Comparison of ENCODE assay signal across 16 cellular contexts in genomic region chr3:99551520-99551919, GRCh38.
DNase-seq lines count a peak whose midpoint lies in the region; ATAC-seq and TF ChIP-seq lines count a peak whose summit lies in the region.
"Had no signal": no experiment of that assay in that cellular context is flagged by ENCODE, and none has a peak within 500 bp of the region (broad histone marks: within the 10 kb centered on the region; RNA-seq: fewer than 3 reads in every experiment).

No MANE protein-coding gene starts in this region.

- H3K79me2 ChIP-seq in Loucy (ENCODE audit: insufficient read depth, low read length) = no peaks in the 10 kb centered on the region
- H3K79me2 ChIP-seq: parathyroid adenoma had no signal

- no peak for DNase-seq in heart right ventricle
- DNase-seq in Right ventricle myocardium inferior (ENCODE audit: missing footprints) = no peak
- no peak for DNase-seq in cardiac fibroblast (ENCODE audit: low read depth in 2 of 2)
- DNase-seq in sciatic nerve (ENCODE audit: low spot score) = no peak
- DNase-seq in LoVo (ENCODE audit: low spot score) = no peak
- no peak for DNase-seq in mesothelial cell of epicardium (ENCODE audit: low spot score in 2 of 2, unreplicated experiment in 2 of 2)
- no peak for DNase-seq in activated CD4-positive, alpha-beta memory T cell treated with anti-CD3 and anti-CD28 coated beads, Interleukin-2, amount 10 ng/mL, durations not matched to agents 7 days and 5 days
- DNase-seq: activated naive CD4-positive, alpha-beta T cell; DMS153; kidney glomerular epithelial cell; NCI-H2107; NK-92 treated with Interleukin-12 subunit alpha and Interleukin-12 subunit beta, amount 100 ng/mL, for 24 hours had no signal

- H3K36me3 ChIP-seq in heart right ventricle = no peaks in the 10 kb centered on the region
- no peaks in the 10 kb centered on the region for H3K36me3 ChIP-seq in Loucy (ENCODE audit: insufficient read depth, low read length)
- H3K36me3 ChIP-seq: cardiac muscle cell had no signal

- H3K36me3 Mint-ChIP-seq in mesothelial cell of epicardium = no peaks in the 10 kb centered on the region
- H3K36me3 Mint-ChIP-seq in activated CD4-positive, alpha-beta memory T cell treated with anti-CD3 and anti-CD28 coated beads, Interleukin-2, amount 10 ng/mL, durations not matched to agents 7 days and 5 days (ENCODE audit: low read depth) = no peaks in the 10 kb centered on the region

- peak overlapping the region in 6 of 10 donors; percentile 10 to 77 (median 56) for H3K27ac ChIP-seq in heart right ventricle
- H3K27ac ChIP-seq: cardiac muscle cell, KMS-11, parathyroid adenoma had no signal

- CTCF ChIA-PET in activated CD4-positive, alpha-beta memory T cell treated with anti-CD3 and anti-CD28 coated beads, Interleukin-2, amount 10 ng/mL, durations not matched to agents 7 days and 5 days (lab: Charles Lee) = no interaction called here

- no peak overlapping the region for H3K4me2 ChIP-seq in Loucy (ENCODE audit: low read depth, low read length, poor library complexity, severe bottlenecking)
- H3K4me2 ChIP-seq: KMS-11 had no signal

- ATAC-seq in heart right ventricle (peak in 6 of 8 donors; percentile 14 to 71 (median 66)), Right ventricle myocardium inferior (no peak), sciatic nerve (peak; percentile 64)

- H2AFZ ChIP-seq in Loucy (ENCODE audit: low read length) = no peak overlapping the region
- H2AFZ ChIP-seq: parathyroid adenoma had no signal

- H4K20me1 ChIP-seq in Loucy (ENCODE audit: insufficient read depth, low read length, poor library complexity, severe bottlenecking) = no peaks in the 10 kb centered on the region

- peak in 1 of 9 donors; percentile 17 for TF ChIP-seq CTCF in heart right ventricle (IDR thresholded peaks at IDR 0.05)
- peak; percentile 35 for TF ChIP-seq CTCF in Loucy (conservative IDR thresholded peaks at IDR 0.05; ENCODE audit: low read length)
- peak; percentile 14 for TF ChIP-seq CTCF in cardiac fibroblast (IDR thresholded peaks at IDR 0.05; ENCODE audit: low read depth, low read length)
- no peak for TF ChIP-seq CTCF in mesothelial cell of epicardium (IDR thresholded peaks at IDR 0.05; ENCODE audit: unreplicated experiment)

- H3K4me3 ChIP-seq in heart right ventricle = no peak overlapping the region
- H3K4me3 ChIP-seq in Loucy (ENCODE audit: low read length, poor library complexity, severe bottlenecking) = no peak overlapping the region
- no peak overlapping the region for H3K4me3 ChIP-seq in cardiac fibroblast (replicated peaks in 1 of 2; ENCODE audit: low read depth in 2 of 2, low read length in 2 of 2)
- H3K4me3 ChIP-seq: cardiac muscle cell had no signal

- H3F3A ChIP-seq in Loucy (ENCODE audit: low read depth) = no peaks in the 10 kb centered on the region

- no peaks in the 10 kb centered on the region for H3K4me1 Mint-ChIP-seq in mesothelial cell of epicardium
- no peaks in the 10 kb centered on the region for H3K4me1 Mint-ChIP-seq in activated CD4-positive, alpha-beta memory T cell treated with anti-CD3 and anti-CD28 coated beads, Interleukin-2, amount 10 ng/mL, durations not matched to agents 7 days and 5 days

- H3K9me3 ChIP-seq in heart right ventricle = peaks cover 0 to 14% (median 0%) of the 10 kb centered on the region in 11 donors
- no peaks in the 10 kb centered on the region for H3K9me3 ChIP-seq in Loucy (ENCODE audit: insufficient read depth, low read depth, low read length)

- no peaks in the 10 kb centered on the region for H3K9me2 ChIP-seq in Loucy (replicated peaks; ENCODE audit: low read depth, low read length)

- intact Hi-C loops in heart right ventricle (cut with DNase I) = loop anchor here in 3 of 10 donors (5.0 to 10.0 kb wide), 2 partner anchors 49 to 83 kb away; partner anchors contain the start of gene COL8A1 (in 2 of the 3)
- intact Hi-C loops in Right ventricle myocardium inferior (cut with DNase I) = no loop called here
- intact Hi-C loops in sciatic nerve (cut with DNase I) = no loop called here

- H3K27me3 ChIP-seq in heart right ventricle (no peaks in the 10 kb centered on the region), Loucy (ENCODE audit: insufficient read depth, low read length, poor library complexity, severe bottlenecking) (no peaks in the 10 kb centered on the region)
- H3K27me3 ChIP-seq: cardiac muscle cell had no signal

- no peak overlapping the region for H3K4me3 Mint-ChIP-seq in mesothelial cell of epicardium
- no peak overlapping the region for H3K4me3 Mint-ChIP-seq in activated CD4-positive, alpha-beta memory T cell treated with anti-CD3 and anti-CD28 coated beads, Interleukin-2, amount 10 ng/mL, durations not matched to agents 7 days and 5 days

- 77 to 79% methylated on average over 1 of the region's 1 CpG for whole genome bisulfite sequencing in heart right ventricle, 2 donors

- H3K27ac Mint-ChIP-seq in mesothelial cell of epicardium = no peak overlapping the region
- H3K27ac Mint-ChIP-seq in activated CD4-positive, alpha-beta memory T cell treated with anti-CD3 and anti-CD28 coated beads, Interleukin-2, amount 10 ng/mL, durations not matched to agents 7 days and 5 days = no peak overlapping the region

- H3K9ac ChIP-seq in Loucy (ENCODE audit: low read depth, low read length, poor library complexity, severe bottlenecking) = no peak overlapping the region
- H3K9ac ChIP-seq: KMS-11, parathyroid adenoma had no signal

- peaks cover 8% of the 10 kb centered on the region for H3K27me3 Mint-ChIP-seq in mesothelial cell of epicardium (ENCODE audit: low read depth)
- no peaks in the 10 kb centered on the region for H3K27me3 Mint-ChIP-seq in activated CD4-positive, alpha-beta memory T cell treated with anti-CD3 and anti-CD28 coated beads, Interleukin-2, amount 10 ng/mL, durations not matched to agents 7 days and 5 days

- H3K4me1 ChIP-seq in heart right ventricle = peaks cover 0 to 43% (median 16%) of the 10 kb centered on the region in 9 donors
- no peaks in the 10 kb centered on the region for H3K4me1 ChIP-seq in Loucy (ENCODE audit: insufficient read depth, low read length, poor library complexity, severe bottlenecking)
- H3K4me1 ChIP-seq: parathyroid adenoma had no signal

- POLR2A ChIA-PET in activated CD4-positive, alpha-beta memory T cell treated with anti-CD3 and anti-CD28 coated beads, Interleukin-2, amount 10 ng/mL, durations not matched to agents 7 days and 5 days (lab: Charles Lee) = no interaction called here

- H3K9me3 Mint-ChIP-seq in mesothelial cell of epicardium = peaks cover 6% of the 10 kb centered on the region
- H3K9me3 Mint-ChIP-seq in activated CD4-positive, alpha-beta memory T cell treated with anti-CD3 and anti-CD28 coated beads, Interleukin-2, amount 10 ng/mL, durations not matched to agents 7 days and 5 days = no peaks in the 10 kb centered on the region
